Comparison of ENCODE assay signal across 19 cellular contexts in the genomic region with DNA sequence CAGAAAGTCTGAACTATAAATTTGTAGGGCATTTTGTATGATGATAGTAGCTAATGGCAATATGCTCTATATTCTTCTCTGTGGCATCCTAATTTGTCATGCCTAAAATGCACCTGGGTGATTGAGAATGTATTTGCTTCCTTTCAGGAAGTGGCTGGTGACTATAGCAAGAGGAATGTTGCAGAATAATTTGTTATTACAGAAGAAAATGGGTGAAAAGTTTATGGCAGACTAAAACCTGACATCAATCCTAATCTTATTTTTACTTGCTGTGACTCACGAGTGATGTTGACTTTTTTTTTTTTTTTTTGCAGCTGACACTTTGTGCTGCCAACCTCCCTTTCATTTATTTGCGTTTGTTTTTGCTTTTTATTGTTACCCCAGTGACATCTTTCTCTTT.
DNase-seq lines count a peak whose midpoint lies in the region; ATAC-seq, FAIRE-seq and TF ChIP-seq lines count a peak whose summit lies in the region.
"Had no signal": no experiment of that assay in that cellular context is flagged by ENCODE, and none has a peak within 500 bp of the region (broad histone marks: within the 10 kb centered on the region; RNA-seq: fewer than 3 reads in every experiment).

No MANE protein-coding gene starts in this region.

- H3K4me3 ChIP-seq in A673 (ENCODE audit: low read depth, low read length, poor library complexity, severe bottlenecking) (no peak overlapping the region), astrocyte (ENCODE audit: insufficient read depth, low read depth, low read length) (no peak overlapping the region), Peyer's patch (no peak overlapping the region)
- H3K4me3 ChIP-seq: thyroid gland had no signal

- H3K9me3 ChIP-seq in A673 (ENCODE audit: low read depth, low read length, poor library complexity, severe bottlenecking) = no peaks in the 10 kb centered on the region
- no peaks in the 10 kb centered on the region for H3K9me3 ChIP-seq in astrocyte (ENCODE audit: insufficient read depth, low read depth, low read length)
- H3K9me3 ChIP-seq in Peyer's patch = no peaks in the 10 kb centered on the region
- H3K9me3 ChIP-seq: thyroid gland had no signal

- peak; percentile 74 for DNase-seq in A673 (ENCODE audit: low spot score)
- peak; percentile 32 for DNase-seq in HS-5 (ENCODE audit: low read depth)
- DNase-seq in astrocyte (ENCODE audit: low read depth) = peak; percentile 67
- peak; percentile 64 for DNase-seq in iris pigment epithelial cell (ENCODE audit: low read depth)
- no peak for DNase-seq in Peyer's patch
- no peak for DNase-seq in KG1 (lab: John Stamatoyannopoulos, UW)
- DNase-seq in GF-D8 (lab: John Stamatoyannopoulos, UW) = no peak
- DNase-seq: activated CD8-positive, alpha-beta T cell treated with anti-CD3 and anti-CD28 coated beads for 36 hours; hypothalamus; natural killer cell; NCI-H1436 treated with DMSO at 0.1 percent for 48 hours; NCI-H510A treated with DMSO at 0.1 percent for 48 hours; right cardiac atrium; stimulated activated CD4-positive, alpha-beta T cell treated with anti-CD3 and anti-CD28 coated beads, Interleukin-2, amount 100 ng/mL, for 24 hours; T-cell; thyroid gland; WERI-Rb-1 had no signal

- H3K36me3 ChIP-seq in A673 (ENCODE audit: insufficient read depth, low read length, poor library complexity, severe bottlenecking) (no peaks in the 10 kb centered on the region), astrocyte (ENCODE audit: insufficient read depth, low read length) (no peaks in the 10 kb centered on the region), Peyer's patch (no peaks in the 10 kb centered on the region)
- H3K36me3 ChIP-seq: thyroid gland, WERI-Rb-1 had no signal

- no peak for TF ChIP-seq POLR2A in Peyer's patch (IDR thresholded peaks at IDR 0.05)

- BruUV-seq in A673 (replicated peaks; lab: Mats Ljungman, UMichigan) = no TSS peak

- H3K27ac ChIP-seq in A673 (ENCODE audit: low read depth, low read length, poor library complexity, severe bottlenecking) = no peak overlapping the region
- peak overlapping the region; percentile 49 for H3K27ac ChIP-seq in astrocyte (ENCODE audit: low read depth, low read length)
- H3K27ac ChIP-seq in Peyer's patch = no peak overlapping the region
- H3K27ac ChIP-seq: thyroid gland, WERI-Rb-1 had no signal

- H3K4me2 ChIP-seq in astrocyte (ENCODE audit: low read length) = peak overlapping the region; percentile 39

- H3K4me3 Mint-ChIP-seq in astrocyte (ENCODE audit: unreplicated experiment) = no peak overlapping the region
- H3K4me3 Mint-ChIP-seq: activated CD8-positive, alpha-beta T cell treated with anti-CD3 and anti-CD28 coated beads for 36 hours; IgD-negative memory B cell; natural killer cell; T-cell had no signal

- no peaks in the 10 kb centered on the region for H3K27me3 Mint-ChIP-seq in astrocyte (ENCODE audit: low read depth, unreplicated experiment)
- H3K27me3 Mint-ChIP-seq: activated CD8-positive, alpha-beta T cell treated with anti-CD3 and anti-CD28 coated beads for 36 hours had no signal

- POLR2A ChIA-PET in A673 (lab: Charles Lee; ENCODE audit: low non-redundant PET) = interaction anchor here (0.5 kb wide), 1 partner anchor 767 kb away, joined by 6 read pairs; no protein-coding TSS in a partner anchor

- FAIRE-seq in astrocyte (lab: Jason Lieb, UNC) = peak; percentile 82

- H3K4me1 Mint-ChIP-seq in astrocyte (ENCODE audit: low read depth, unreplicated experiment) = peaks cover 9% of the 10 kb centered on the region
- H3K4me1 Mint-ChIP-seq: IgD-negative memory B cell, natural killer cell, T-cell had no signal

- H3K4me1 ChIP-seq in A673 (ENCODE audit: insufficient read depth, low read length, poor library complexity, severe bottlenecking) = no peaks in the 10 kb centered on the region
- peaks cover 10% of the 10 kb centered on the region for H3K4me1 ChIP-seq in astrocyte (ENCODE audit: insufficient read depth, low read length)
- no peaks in the 10 kb centered on the region for H3K4me1 ChIP-seq in Peyer's patch
- H3K4me1 ChIP-seq: thyroid gland had no signal

- intact Hi-C loops in A673 (cut with micrococcal nuclease; ENCODE audit: unreplicated experiment) = no loop called here

- H3K27me3 ChIP-seq in A673 (replicated peaks; ENCODE audit: insufficient read depth, low read depth, low read length, poor library complexity) = no peaks in the 10 kb centered on the region
- no peaks in the 10 kb centered on the region for H3K27me3 ChIP-seq in astrocyte (ENCODE audit: insufficient read depth, low read length)
- H3K27me3 ChIP-seq in Peyer's patch = no peaks in the 10 kb centered on the region
- H3K27me3 ChIP-seq: thyroid gland had no signal

- CTCF ChIA-PET in A673 (lab: Charles Lee) = no interaction called here

- no peak for ATAC-seq in HG02678 (IDR thresholded peaks at IDR 0.05; ENCODE audit: unreplicated experiment)
- ATAC-seq: activated CD8-positive, alpha-beta T cell treated with anti-CD3 and anti-CD28 coated beads for 36 hours; natural killer cell; right cardiac atrium; T-cell had no signal

- H3K9ac ChIP-seq in astrocyte (ENCODE audit: low read length) = no peak overlapping the region

- H3K36me3 Mint-ChIP-seq in astrocyte (ENCODE audit: low read depth, unreplicated experiment) = no peaks in the 10 kb centered on the region
- H3K36me3 Mint-ChIP-seq: natural killer cell, T-cell had no signal

- H3K27ac Mint-ChIP-seq in astrocyte (ENCODE audit: unreplicated experiment) = no peak overlapping the region
- H3K27ac Mint-ChIP-seq: activated CD8-positive, alpha-beta T cell treated with anti-CD3 and anti-CD28 coated beads for 36 hours; IgD-negative memory B cell; natural killer cell; T-cell had no signal

- H4K20me1 ChIP-seq in astrocyte (ENCODE audit: insufficient read depth, low read length) = no peaks in the 10 kb centered on the region

- no peaks in the 10 kb centered on the region for H3K9me3 Mint-ChIP-seq in astrocyte (ENCODE audit: unreplicated experiment)
- H3K9me3 Mint-ChIP-seq: activated CD8-positive, alpha-beta T cell treated with anti-CD3 and anti-CD28 coated beads for 36 hours; T-cell had no signal

- TF ChIP-seq CTCF in A673 (conservative IDR thresholded peaks at IDR 0.05; ENCODE audit: low read depth, low read length) (no peak), astrocyte (IDR thresholded peaks at IDR 0.05; ENCODE audit: insufficient read depth, low read depth, low read length) (no peak), Peyer's patch (IDR thresholded peaks at IDR 0.05) (no peak)

- H2AFZ ChIP-seq in astrocyte (ENCODE audit: low read depth, low read length) = no peak overlapping the region

- H3K79me2 ChIP-seq in astrocyte (ENCODE audit: insufficient read depth, low read length) = no peaks in the 10 kb centered on the region

Comparison
In these comparisons a context has a peak if more than half of its experiments do, and no peak if none do; other contexts are left out.
1. DNase-seq: peak in A673 (single experiment), HS-5 (single experiment), astrocyte (single experiment) and iris pigment epithelial cell (single experiment); none in Peyer's patch (0 of 3), KG1 (single experiment) and GF-D8 (single experiment).